Comparison of ENCODE assay signal across 8 cellular contexts in genomic region chr2:238256594-238257104, GRCh38. TPM values are rescaled to one million over a fixed set of nuclear protein-coding genes. Genes with fewer than 3 reads are reported as not detected.
A peak's percentile ranks its signal among the peaks of the same experiment; 100 is the strongest.
DNase-seq lines count a peak whose midpoint lies in the region; ATAC-seq, FAIRE-seq and TF ChIP-seq lines count a peak whose summit lies in the region.

No MANE protein-coding gene starts in this region.

- peak; percentile 95 to 96 for TF ChIP-seq RAD21 in A549 (conservative IDR thresholded peaks at IDR 0.05 in 1 of 2, IDR thresholded peaks at IDR 0.05 in 1 of 2)

- TF ChIP-seq CTCF in A549 (IDR thresholded peaks at IDR 0.05), result peak; percentile 99

- intact Hi-C loops in right cardiac atrium (cut with DNase I), result no loop called here

- H3K4me1 ChIP-seq in A549 (peaks cover 10% of the 10 kb centered on the region; the same call in 1 of the 3 replicates), right cardiac atrium (ENCODE audit: control insufficient read depth, insufficient read depth, low read length) (no peaks in the 10 kb centered on the region)

- H3K9me3 ChIP-seq in A549 (no peaks in the 10 kb centered on the region), right cardiac atrium (ENCODE audit: control insufficient read depth, low read length) (no peaks in the 10 kb centered on the region)

- H3K4me3 ChIP-seq in A549, result no peak overlapping the region
- no peak overlapping the region for H3K4me3 ChIP-seq in right cardiac atrium (ENCODE audit: low read length)

- ATAC-seq in A549 (peak; percentile 81 to 86), right cardiac atrium (peak; percentile 29 to 62), GM18868 (IDR thresholded peaks at IDR 0.05; ENCODE audit: unreplicated experiment) (no peak)

- H3K27me3 ChIP-seq in right cardiac atrium (ENCODE audit: control insufficient read depth, insufficient read depth), result no peaks in the 10 kb centered on the region

- WGBS in A549 (ENCODE audit: missing lambda C conversion rate), result 46% methylated on average over 18 of the region's 18 CpGs
- WGBS in right cardiac atrium, result 72% methylated on average over 18 of the region's 18 CpGs

- peak; percentile 86 to 95 for DNase-seq in A549 (ENCODE audit: low read depth in 1 of 2, low spot score in 1 of 2)
- peak; percentile 75 for DNase-seq in GM19238 (ENCODE audit: insufficient read length, low spot score)
- peak; percentile 15 for DNase-seq in NCI-H187 treated with DMSO at 0.1 percent for 48 hours (lab: John Stamatoyannopoulos, UW)
- peak; percentile 39 to 75 (median 63) for DNase-seq in T-helper 1 cell
- peak; percentile 27 for DNase-seq in activated naive CD8-positive, alpha-beta T cell treated with anti-CD3 and anti-CD28 coated beads, Interleukin-2, amount 50 U/mL, for 16 hours (ENCODE audit: low read depth, low spot score)
- peak; percentile 71 to 83 (median 82) for DNase-seq in right cardiac atrium
- DNase-seq in stimulated activated CD4-positive, alpha-beta T cell treated with anti-CD3 and anti-CD28 coated beads, Interleukin-12 subunit alpha, Interleukin-12 subunit beta, amount 100 ng/mL, for 48 hours (ENCODE audit: low read depth in 2 of 3, low spot score in 1 of 3), result peak; percentile 55 to 65 (median 63)

- no peak for TF ChIP-seq EP300 in A549 (IDR thresholded peaks at IDR 0.05)

- FAIRE-seq in A549 (lab: Jason Lieb, UNC), result no peak

- POLR2A ChIA-PET in A549 (lab: Yijun Ruan, JAX), result no interaction called here

- H3K27ac ChIP-seq in A549, result no peak overlapping the region
- no peak overlapping the region for H3K27ac ChIP-seq in right cardiac atrium (ENCODE audit: low read length)

- CTCF ChIA-PET in A549 (lab: Yijun Ruan, JAX), result interaction anchor here (0.6 to 14.1 kb wide), 37 partner anchors 9 to 670 kb away, joined by 3 to 351 read pairs (median 5); partner anchors contain the start of genes HES6 and PER2

- TF ChIP-seq POLR2A in A549 (IDR thresholded peaks at IDR 0.05; ENCODE audit: low read length), result no peak

- no peak overlapping the region for H3K4me2 ChIP-seq in A549

TF ChIP-seq in A549, 52 proteins besides CTCF, POLR2A, EP300 and RAD21:
- no peak for TF ChIP-seq KDM1A (IDR thresholded peaks at IDR 0.05; ENCODE audit: low read depth)
- TF ChIP-seq HOXB13 (CRISPR knock-in tag; IDR thresholded peaks at IDR 0.05; ENCODE audit: low read depth), result no peak
- TF ChIP-seq CEBPB (IDR thresholded peaks at IDR 0.05), result peak in 1 of 2 experiments; percentile 73; a peak in 2 of 4 replicates
- TF ChIP-seq JUN (IDR thresholded peaks at IDR 0.05), result 0 out of 5 replicates have a peak, but pooled peaks of 1 of the 2 experiments have one; percentile 32
- no peak for TF ChIP-seq ZC3H11A (IDR thresholded peaks at IDR 0.05)
- 0 out of 2 replicates have a peak, but pooled peaks have one; percentile 19 for TF ChIP-seq BHLHE40 (IDR thresholded peaks at IDR 0.05; ENCODE audit: low read depth, low read length)
- TF ChIP-seq REST (IDR thresholded peaks at IDR 0.05), result no peak
- peak; percentile 91 for TF ChIP-seq SMC3 (IDR thresholded peaks at IDR 0.05)

RNA-seq across cellular contexts. Expression of gene HES6, which starts 16.8 kb away (rescaled TPM):
- polyA plus RNA-seq in A549 (2011; rRNA removed) (5.2 and 5.4 TPM in 2 replicates), A549 (2017; fragmentation: RNase III; extraction: RNeasy Plus Mini Kit Qiagen cat#74134 plus additional on column Dnase treatment) (6.1 to 7.5 TPM (median 7.3 TPM) in 3 replicates), right cardiac atrium (6.0 TPM)
- polyA plus RNA-seq in A549 (2012; cell fraction: cytosol; rRNA removed), result 12.4 and 18.3 TPM in 2 replicates
- 32.5 and 39.1 TPM in 2 replicates for polyA plus RNA-seq in A549 (2012; cell fraction: nucleus; rRNA removed)
- 1.0 and 1.7 TPM in 2 replicates for polyA minus RNA-seq in A549 (2011; rRNA and poly(A)+ RNA removed)
- 1 to 10 TPM; 3.4 to 6.1 (median 4.6) TPM for total RNA-seq in right cardiac atrium

RNA-seq across cellular contexts. Expression of gene PER2, which starts 31.8 kb away (rescaled TPM):
- 8.5 and 14.4 TPM in 2 replicates for polyA plus RNA-seq in A549 (2011; rRNA removed)
- polyA plus RNA-seq in A549 (2012; cell fraction: cytosol; rRNA removed), result 3.6 and 4.8 TPM in 2 replicates
- polyA plus RNA-seq in A549 (2012; cell fraction: nucleus; rRNA removed), result 13.6 and 17.0 TPM in 2 replicates
- polyA plus RNA-seq in A549 (2017; fragmentation: RNase III; extraction: RNeasy Plus Mini Kit Qiagen cat#74134 plus additional on column Dnase treatment), result 3.4 to 4.2 TPM (median 3.6 TPM) in 3 replicates
- 48.9 and 52.8 TPM in 2 replicates for polyA minus RNA-seq in A549 (2011; rRNA and poly(A)+ RNA removed)
- total RNA-seq in right cardiac atrium, result 1 to 10 TPM; 5.0 to 7.2 (median 6.4) TPM
- polyA plus RNA-seq in right cardiac atrium, result 3.8 TPM

RNA-seq across cellular contexts. Expression of gene ILKAP, which starts 53.2 kb away (rescaled TPM):
- 27.7 and 41.4 TPM in 2 replicates for polyA plus RNA-seq in A549 (2011; rRNA removed)
- 58.4 and 63.6 TPM in 2 replicates for polyA plus RNA-seq in A549 (2012; cell fraction: cytosol; rRNA removed)
- 74.5 and 93.4 TPM in 2 replicates for polyA plus RNA-seq in A549 (2012; cell fraction: nucleus; rRNA removed)
- polyA plus RNA-seq in A549 (2017; fragmentation: RNase III; extraction: RNeasy Plus Mini Kit Qiagen cat#74134 plus additional on column Dnase treatment), result 36.3 to 38.4 TPM (median 38.2 TPM) in 3 replicates
- polyA minus RNA-seq in A549 (2011; rRNA and poly(A)+ RNA removed), result 20.1 and 20.3 TPM in 2 replicates
- total RNA-seq in right cardiac atrium, result 10 to 100 TPM; 24.4 to 34.1 (median 30.7) TPM
- 34.3 TPM for polyA plus RNA-seq in right cardiac atrium

Comparison
In these comparisons a context has a peak if more than half of its experiments do, and no peak if none do; other contexts are left out.
1. DNase-seq: peak in every context shown above with its lines; median percentile 90 in A549; 82 in right cardiac atrium; 75 in GM19238; 63 in T-helper 1 cell; 63 in stimulated activated CD4-positive, alpha-beta T cell treated with anti-CD3 and anti-CD28 coated beads, Interleukin-12 subunit alpha, Interleukin-12 subunit beta, amount 100 ng/mL, for 48 hours; 27 in activated naive CD8-positive, alpha-beta T cell treated with anti-CD3 and anti-CD28 coated beads, Interleukin-2, amount 50 U/mL, for 16 hours; 15 in NCI-H187 treated with DMSO at 0.1 percent for 48 hours.